Comparison of ENCODE assay signal across 2 cellular contexts in the genomic region with DNA sequence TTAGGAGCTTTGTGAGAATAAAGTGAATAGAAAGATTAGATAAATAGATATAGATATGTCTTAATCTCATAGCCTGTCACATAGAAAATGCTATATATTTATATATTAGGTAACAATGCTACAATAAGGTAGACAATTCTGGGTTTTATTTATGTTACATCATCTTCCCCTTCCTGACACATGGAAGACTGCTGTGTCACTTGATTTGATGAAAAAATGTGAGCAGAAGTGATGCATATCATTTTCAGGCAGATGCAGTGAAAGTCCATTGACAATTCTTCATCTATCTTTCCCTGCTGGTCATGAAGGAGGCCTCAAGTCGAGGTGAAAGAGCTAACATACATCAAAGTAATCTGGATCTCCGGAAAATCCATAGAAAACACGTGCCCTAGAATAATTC.
"Had no signal": no experiment of that assay in that cellular context is flagged by ENCODE, and none has a peak within 500 bp of the region (broad histone marks: within the 10 kb centered on the region; RNA-seq: fewer than 3 reads in every experiment).

No MANE protein-coding gene starts in this region.

- DNase-seq: H9, HCEC 1CT had no signal
